In genomic region chr12:110035534-110036104, GRCh38 we compare ENCODE assay signal across 17 cellular contexts.
"Had no signal": no experiment of that assay in that cellular context is flagged by ENCODE, and none has a peak within 500 bp of the region (broad histone marks: within the 10 kb centered on the region; RNA-seq: fewer than 3 reads in every experiment).

No MANE protein-coding gene starts in this region.

- H3K27ac ChIP-seq: right atrium auricular region, skin epidermis, stomach, thoracic aorta had no signal

- ATAC-seq: activated CD8-positive, alpha-beta memory T cell treated with anti-CD3 and anti-CD28 coated beads, Interleukin-2, amount 10 ng/mL, durations not matched to agents 7 days and 5 days; activated T-cell treated with anti-CD3 and anti-CD28 coated beads, Interleukin-2, amount 50 U/mL, for 4 hours; left ventricle myocardium superior had no signal

- H3K27me3 Mint-ChIP-seq: activated CD8-positive, alpha-beta memory T cell treated with anti-CD3 and anti-CD28 coated beads, Interleukin-2, amount 10 ng/mL, durations not matched to agents 7 days and 5 days had no signal

- H3K27ac Mint-ChIP-seq: activated CD8-positive, alpha-beta memory T cell treated with anti-CD3 and anti-CD28 coated beads, Interleukin-2, amount 10 ng/mL, durations not matched to agents 7 days and 5 days; T-helper 1 cell treated with Interleukin-12 subunit alpha and Interleukin-12 subunit beta and Interleukin-4 antibody, amounts not matched to agents 30 μg/mL and 1 μg/mL, for 36 hours had no signal

- H3K9me3 Mint-ChIP-seq: activated T-cell treated with anti-CD3 and anti-CD28 coated beads, Interleukin-2, amount 50 U/mL, for 4 hours; nephron progenitor cell; T-helper 1 cell treated with Interleukin-12 subunit alpha and Interleukin-12 subunit beta and Interleukin-4 antibody, amounts not matched to agents 30 μg/mL and 1 μg/mL, for 36 hours had no signal

- H3K4me3 ChIP-seq: right atrium auricular region, skin epidermis, stomach, thoracic aorta had no signal

- H3K9me3 ChIP-seq: right atrium auricular region, stomach, thoracic aorta had no signal

- H3K27me3 ChIP-seq: right atrium auricular region, stomach had no signal

- DNase-seq: activated CD4-positive, alpha-beta T cell treated with anti-CD3 and anti-CD28 coated beads, Interleukin-2, amount 50 U/mL, for 4 hours; activated CD4-positive, CD25-positive, alpha-beta regulatory T cell; activated CD8-positive, alpha-beta memory T cell treated with anti-CD3 and anti-CD28 coated beads, Interleukin-2, amount 10 ng/mL, durations not matched to agents 7 days and 5 days; activated T-cell treated with anti-CD3 and anti-CD28 coated beads, Interleukin-2, amount 50 U/mL, for 4 hours; cerebellar nuclear complex; effector CD8-positive, alpha-beta T cell; foreskin melanocyte; left ventricle myocardium superior; nephron progenitor cell; occipital lobe; stimulated activated CD4-positive, alpha-beta T cell treated with anti-CD3 and anti-CD28 coated beads, Interleukin-15, amount 100 ng/mL, for 24 hours; stimulated activated CD4-positive, alpha-beta T cell treated with anti-CD3 and anti-CD28 coated beads, Interleukin-4, amount 100 ng/mL, for 1 hour; stomach had no signal

- H3K4me3 Mint-ChIP-seq: activated CD8-positive, alpha-beta memory T cell treated with anti-CD3 and anti-CD28 coated beads, Interleukin-2, amount 10 ng/mL, durations not matched to agents 7 days and 5 days; activated T-cell treated with anti-CD3 and anti-CD28 coated beads, Interleukin-2, amount 50 U/mL, for 4 hours; nephron progenitor cell; T-helper 1 cell treated with Interleukin-12 subunit alpha and Interleukin-12 subunit beta and Interleukin-4 antibody, amounts not matched to agents 30 μg/mL and 1 μg/mL, for 36 hours had no signal
